In genomic region chr5:78586251-78586650, GRCh38 we compare ENCODE assay signal across 11 cellular contexts.
A peak's percentile ranks its signal among the peaks of the same experiment; 100 is the strongest.
DNase-seq lines count a peak whose midpoint lies in the region; ATAC-seq and TF ChIP-seq lines count a peak whose summit lies in the region.
"Had no signal": no experiment of that assay in that cellular context is flagged by ENCODE, and none has a peak within 500 bp of the region (broad histone marks: within the 10 kb centered on the region; RNA-seq: fewer than 3 reads in every experiment).

No MANE protein-coding gene starts in this region.

- no peak overlapping the region for H3K27ac Mint-ChIP-seq in naive thymus-derived CD8-positive, alpha-beta T cell
- H3K27ac Mint-ChIP-seq: natural killer cell treated with Interleukin-12 subunit alpha and Interleukin-12 subunit beta and Interleukin-15 and Interleukin-18, amount 100 ng/mL, for 72 hours; T-helper 2 cell treated with Interferon-gamma antibody and Interleukin-4, amounts not matched to agents 5 μg/mL and 100 μg/mL, for 36 hours had no signal

- POLR2A ChIA-PET in naive thymus-derived CD8-positive, alpha-beta T cell (lab: Charles Lee): no interaction called here

- peaks cover 0 to 12% (median 2%) of the 10 kb centered on the region in 5 donors for H3K27me3 Mint-ChIP-seq in naive thymus-derived CD8-positive, alpha-beta T cell

- H3K4me3 ChIP-seq in Jurkat, Clone E6-1 (ENCODE audit: low read length): no peak overlapping the region
- H3K4me3 ChIP-seq in adrenal gland (no peak overlapping the region), kidney epithelial cell (ENCODE audit: low read depth, low read length) (no peak overlapping the region), HAP-1 (no peak overlapping the region)
- H3K4me3 ChIP-seq: colonic mucosa had no signal

- no peak overlapping the region for H3K4me3 Mint-ChIP-seq in naive thymus-derived CD8-positive, alpha-beta T cell
- H3K4me3 Mint-ChIP-seq: natural killer cell treated with Interleukin-12 subunit alpha and Interleukin-12 subunit beta and Interleukin-15 and Interleukin-18, amount 100 ng/mL, for 72 hours; T-helper 2 cell treated with Interferon-gamma antibody and Interleukin-4, amounts not matched to agents 5 μg/mL and 100 μg/mL, for 36 hours had no signal

- DNase-seq in AG08396 (ENCODE audit: low spot score) (peak; percentile 77), adrenal gland (peak in 5 of 7 donors; percentile 41 to 71 (median 56)), kidney epithelial cell (ENCODE audit: low read depth) (peak; percentile 90), HAP-1 (ENCODE audit: low spot score in 2 of 2) (no peak), DMS79 (lab: John Stamatoyannopoulos, UW) (no peak)
- DNase-seq in Jurkat, Clone E6-1 (ENCODE audit: low read depth, low spot score): peak; percentile 87
- DNase-seq in naive thymus-derived CD8-positive, alpha-beta T cell: no peak
- DNase-seq in activated CD4-positive, alpha-beta T cell treated with anti-CD3 and anti-CD28 coated beads for 1 hour: no peak
- DNase-seq: colonic mucosa had no signal

- no peak for TF ChIP-seq POLR2A in adrenal gland (IDR thresholded peaks at IDR 0.05)

- no peak for ATAC-seq in naive thymus-derived CD8-positive, alpha-beta T cell

- no peaks in the 10 kb centered on the region for H3K9me3 ChIP-seq in adrenal gland (replicated peaks in 1 of 3)
- H3K9me3 ChIP-seq in HAP-1: peaks cover 2% of the 10 kb centered on the region; the same call in 1 of the 2 replicates
- H3K9me3 ChIP-seq: colonic mucosa had no signal

- H3K4me1 Mint-ChIP-seq in naive thymus-derived CD8-positive, alpha-beta T cell: peaks cover 0 to 1% (median 0%) of the 10 kb centered on the region in 4 donors

- peak overlapping the region in 1 of 5 donors; percentile 47 for H3K27ac ChIP-seq in adrenal gland
- H3K27ac ChIP-seq: colonic mucosa had no signal

- H3K36me3 Mint-ChIP-seq in naive thymus-derived CD8-positive, alpha-beta T cell: peaks cover 0 to 5% (median 0%) of the 10 kb centered on the region in 3 donors
- H3K36me3 Mint-ChIP-seq: natural killer cell treated with Interleukin-12 subunit alpha and Interleukin-12 subunit beta and Interleukin-15 and Interleukin-18, amount 100 ng/mL, for 72 hours had no signal

- no peaks in the 10 kb centered on the region for H3K36me3 ChIP-seq in adrenal gland (replicated peaks in 1 of 2)
- no peaks in the 10 kb centered on the region for H3K36me3 ChIP-seq in kidney epithelial cell (ENCODE audit: control insufficient read depth, insufficient read depth, low read length)
- H3K36me3 ChIP-seq in HAP-1 (replicated peaks): 0 out of 2 replicates have a peak, but pooled peaks cover 3% of the 10 kb centered on the region
- H3K36me3 ChIP-seq: colonic mucosa had no signal

- peaks cover 20 to 38% of the 10 kb centered on the region in 2 donors for H3K4me1 ChIP-seq in adrenal gland (replicated peaks in 1 of 2)
- peaks cover 7% of the 10 kb centered on the region for H3K4me1 ChIP-seq in HAP-1
- H3K4me1 ChIP-seq: colonic mucosa had no signal

- intact Hi-C loops in adrenal gland (cut with DNase I): no loop called here

- TF ChIP-seq CTCF in adrenal gland (IDR thresholded peaks at IDR 0.05): no peak
- no peak for TF ChIP-seq CTCF in kidney epithelial cell (IDR thresholded peaks at IDR 0.05; ENCODE audit: insufficient read depth, low read length, poor library complexity, severe bottlenecking)

- H3K9me3 Mint-ChIP-seq in naive thymus-derived CD8-positive, alpha-beta T cell: peaks cover 0 to 29% (median 6%) of the 10 kb centered on the region in 9 donors

- in situ Hi-C loops in HAP-1 (cut with MboI; ENCODE audit: low sequenced_read_pairs): no loop called here

- WGBS in adrenal gland, 4 donors: 78 to 93% (median 83%) methylated on average over 6 of the region's 6 CpGs

- H3K27me3 ChIP-seq in adrenal gland: no peaks in the 10 kb centered on the region
- H3K27me3 ChIP-seq in kidney epithelial cell (ENCODE audit: control insufficient read depth, insufficient read depth, low read length): no peaks in the 10 kb centered on the region
- no peaks in the 10 kb centered on the region for H3K27me3 ChIP-seq in HAP-1 (ENCODE audit: low read depth)
- H3K27me3 ChIP-seq: colonic mucosa had no signal

Comparison
In these comparisons a context has a peak if more than half of its experiments do, and no peak if none do; other contexts are left out.
1. DNase-seq: peak in AG08396 (single experiment), Jurkat, Clone E6-1 (single experiment), adrenal gland (5 of 7) and kidney epithelial cell (single experiment); none in naive thymus-derived CD8-positive, alpha-beta T cell (0 of 10), HAP-1 (0 of 2), DMS79 (single experiment) and activated CD4-positive, alpha-beta T cell treated with anti-CD3 and anti-CD28 coated beads for 1 hour (single experiment).